In the genomic region with DNA sequence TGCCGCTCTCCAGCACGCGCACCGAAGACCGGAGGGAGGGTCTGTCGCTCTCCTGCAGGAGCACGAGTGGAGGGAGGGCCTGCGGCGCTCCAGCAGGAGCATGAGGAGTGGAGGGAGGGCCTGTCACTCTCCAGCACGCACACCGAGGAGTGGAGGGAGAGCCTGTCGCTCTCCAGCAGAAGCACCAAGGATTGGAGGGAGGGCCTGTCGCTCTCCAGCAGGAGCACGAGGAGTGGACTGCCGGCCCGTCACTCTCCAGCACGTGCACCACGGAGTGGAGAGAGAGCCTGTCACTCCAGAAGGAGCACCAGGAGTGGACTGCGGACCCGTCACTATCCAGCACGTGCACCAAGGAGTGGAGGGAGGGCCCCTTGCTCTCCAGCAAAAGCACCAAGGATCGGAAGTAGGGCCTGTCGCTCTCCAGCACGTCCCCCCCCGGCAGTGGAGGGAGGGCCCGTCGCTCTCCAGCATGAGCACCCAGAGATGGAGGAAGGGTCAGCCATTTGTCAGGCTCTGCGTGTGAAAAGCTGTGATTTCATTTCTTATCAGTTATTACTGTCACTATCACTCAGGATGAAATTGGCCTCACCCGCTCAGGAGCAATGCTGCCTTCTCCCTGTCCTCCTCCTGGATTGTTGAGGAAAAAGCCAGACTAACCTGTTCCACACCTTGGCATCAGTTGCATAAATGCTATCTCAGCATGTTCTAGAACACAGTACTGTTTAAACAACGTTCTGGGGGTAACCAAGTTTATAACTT, we compare ENCODE assay signal across 9 cellular contexts. TPM values are rescaled to one million over a fixed set of nuclear protein-coding genes. Genes with fewer than 3 reads are reported as not detected.
DNase-seq lines count a peak whose midpoint lies in the region; ATAC-seq and TF ChIP-seq lines count a peak whose summit lies in the region.
"Had no signal": no experiment of that assay in that cellular context is flagged by ENCODE, and none has a peak within 500 bp of the region (broad histone marks: within the 10 kb centered on the region; RNA-seq: fewer than 3 reads in every experiment).

No MANE protein-coding gene starts in this region.

- no peaks in the 10 kb centered on the region for H3K9me3 ChIP-seq in mucosa of descending colon

- peak; percentile 64 for ATAC-seq in esophagus mucosa
- ATAC-seq in mucosa of descending colon, result peak; percentile 88
- ATAC-seq in GM21367 (IDR thresholded peaks at IDR 0.05; ENCODE audit: unreplicated experiment), result no peak
- no peak for ATAC-seq in GM19351 (IDR thresholded peaks at IDR 0.05; ENCODE audit: unreplicated experiment)

- no peak for TF ChIP-seq CTCF in mucosa of descending colon (IDR thresholded peaks at IDR 0.05)

- no peak overlapping the region for H3K4me3 ChIP-seq in mucosa of descending colon

- H3K4me1 ChIP-seq in mucosa of descending colon (ENCODE audit: low read depth), result peaks cover 8% of the 10 kb centered on the region

- H3K36me3 ChIP-seq in mucosa of descending colon (ENCODE audit: low read depth), result no peaks in the 10 kb centered on the region

- DNase-seq in AG20443 (ENCODE audit: low spot score) (peak; percentile 47), HPDE6-E6E7 (ENCODE audit: extremely low spot score) (peak; percentile 81), mucosa of descending colon (peak; percentile 62 to 92 (median 80)), RKO (ENCODE audit: low spot score) (no peak), NCI-H2171 treated with DMSO at 0.1 percent for 48 hours (lab: John Stamatoyannopoulos, UW) (no peak)
- DNase-seq: activated CD4-positive, alpha-beta memory T cell treated with anti-CD3 and anti-CD28 coated beads, Interleukin-2, amount 10 ng/mL, durations not matched to agents 7 days and 5 days had no signal

- intact Hi-C loops in mucosa of descending colon (cut with DNase I, micrococcal nuclease), result no loop called here

RNA-seq across cellular contexts. Expression of a gene that starts 35.9 kb away (rescaled TPM):
- total RNA-seq in esophagus mucosa, result 40.8 TPM
- 10 to 100 TPM; 59.3 to 91.5 (median 70.4) TPM for total RNA-seq in mucosa of descending colon

Comparison
In these comparisons a context has a peak if more than half of its experiments do, and no peak if none do; other contexts are left out.
1. DNase-seq: peak in AG20443 (single experiment), HPDE6-E6E7 (single experiment) and mucosa of descending colon (3 of 3); none in RKO (single experiment) and NCI-H2171 treated with DMSO at 0.1 percent for 48 hours (single experiment).
2. ATAC-seq: peak in esophagus mucosa (single experiment) and mucosa of descending colon (single experiment); none in GM21367 (single experiment) and GM19351 (single experiment).